27 cellular contexts compared by ENCODE assay signal in the genomic region with DNA sequence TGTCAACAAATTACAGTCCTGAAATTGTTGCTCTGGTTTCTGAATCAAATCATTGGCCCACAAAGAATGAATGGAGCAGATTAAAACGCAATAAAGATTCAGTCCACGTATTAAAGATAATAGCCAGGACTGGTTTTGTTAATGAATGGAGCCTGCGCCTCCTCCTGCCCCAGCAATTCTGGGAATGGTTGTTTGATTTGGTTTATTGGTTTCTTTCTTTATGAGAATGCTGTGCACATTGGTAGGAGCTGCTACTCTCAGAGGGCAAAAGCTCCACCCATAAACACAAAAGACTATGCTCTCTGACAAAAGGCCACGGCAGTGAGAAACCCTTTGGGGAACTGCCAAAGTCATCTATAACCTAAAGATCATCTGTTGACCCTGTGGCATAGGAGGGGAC.
"Had no signal": no experiment of that assay in that cellular context is flagged by ENCODE, and none has a peak within 500 bp of the region (broad histone marks: within the 10 kb centered on the region; RNA-seq: fewer than 3 reads in every experiment).

No MANE protein-coding gene starts in this region.

- H3K27me3 ChIP-seq: pancreas, right lobe of liver, thyroid gland, tibial nerve, upper lobe of left lung, vagina had no signal

- H3K4me3 ChIP-seq: pancreas, psoas muscle, right lobe of liver, sigmoid colon, smooth muscle cell, spleen, stomach, thoracic aorta, thyroid gland, tibial nerve, upper lobe of left lung, vagina had no signal

- H3K9me3 ChIP-seq: neutrophil, pancreas, psoas muscle, right lobe of liver, sigmoid colon, spleen, stomach, thoracic aorta, thyroid gland, tibial nerve, upper lobe of left lung, vagina had no signal

- ATAC-seq: naive thymus-derived CD8-positive, alpha-beta T cell; natural killer cell treated with Interleukin-12 subunit alpha and Interleukin-12 subunit beta and Interleukin-15 and Interleukin-18, amount 100 ng/mL, for 72 hours; pancreas; psoas muscle; right cardiac atrium; right lobe of liver; stimulated activated memory B cell treated with anti-CD40 and anti-IgM and Interleukin-4, amounts not matched to agents 10 μg/mL and 1 μg/mL and 100 μg/mL, for 72 hours had no signal

- H3K27ac ChIP-seq: neutrophil, pancreas, psoas muscle, right lobe of liver, sigmoid colon, spleen, stomach, thoracic aorta, tibial nerve, upper lobe of left lung, vagina had no signal

- FAIRE-seq: pancreas, urothelium cell line had no signal

- DNase-seq: naive thymus-derived CD8-positive, alpha-beta T cell; nephron progenitor cell; nucleus accumbens; pancreas; psoas muscle; right cardiac atrium; right lobe of liver; sigmoid colon; spleen; stimulated activated CD4-positive, alpha-beta T cell treated with anti-CD3 and anti-CD28 coated beads, Interleukin-12 subunit alpha, Interleukin-12 subunit beta, amount 100 ng/mL, for 4 hours; stimulated activated CD4-positive, alpha-beta T cell treated with anti-CD3 and anti-CD28 coated beads, Interleukin-1b, Interleukin-23, amount 100 ng/mL, for 48 hours; stimulated activated CD4-positive, alpha-beta T cell treated with anti-CD3 and anti-CD28 coated beads, Interleukin-4, amount 100 ng/mL, for 1 hour; stimulated activated CD4-positive, alpha-beta T cell treated with anti-CD3 and anti-CD28 coated beads, Interleukin-4, amount 100 ng/mL, for 4 hours; stimulated activated CD8-positive, alpha-beta memory T cell treated with anti-CD3 and anti-CD28 coated beads, Interleukin-4, amount 100 ng/mL, for 48 hours; stimulated activated naive CD4-positive, alpha-beta T cell; stomach; thyroid gland; trophoblast cell; upper lobe of left lung had no signal

- H3K36me3 ChIP-seq: neutrophil, pancreas, right lobe of liver, sigmoid colon, spleen, stomach, thoracic aorta, thyroid gland, tibial nerve, upper lobe of left lung, vagina had no signal

- H3K4me1 ChIP-seq: pancreas, psoas muscle, right lobe of liver, sigmoid colon, spleen, tibial nerve, upper lobe of left lung, vagina had no signal
